ENCODE assay signal across 1 cellular context in the genomic region with DNA sequence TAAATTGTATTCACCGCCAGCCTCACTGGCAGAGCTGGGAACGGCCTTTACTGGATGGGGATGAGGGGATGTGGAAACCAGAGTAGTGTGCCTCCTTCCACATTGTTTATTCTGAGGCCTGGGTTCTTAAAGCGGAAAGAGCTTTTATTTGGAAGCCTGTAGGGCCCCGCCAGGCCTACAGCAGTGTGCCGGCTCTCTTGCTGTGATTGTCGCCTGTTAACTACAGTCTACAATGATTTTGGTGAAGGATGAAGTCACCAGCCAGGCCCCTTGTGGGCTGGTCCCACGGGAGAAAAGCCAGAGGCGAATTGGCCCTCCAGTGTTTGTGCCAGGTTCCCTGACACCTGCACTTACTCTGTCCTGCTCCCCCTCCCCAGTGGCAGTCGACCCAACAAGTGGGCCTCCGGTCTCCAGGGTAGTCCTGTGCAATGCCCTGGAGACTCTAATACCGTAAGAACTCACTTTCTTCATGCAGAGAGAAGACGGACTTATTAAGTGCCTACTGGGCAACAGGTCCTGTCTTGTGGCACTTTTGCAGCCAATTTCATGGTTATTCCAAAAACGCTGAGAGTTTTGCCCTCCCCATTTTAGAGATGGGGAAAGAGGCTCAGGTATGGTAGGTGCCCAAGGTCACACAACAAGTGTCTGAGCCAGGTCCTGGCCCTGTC.
TF ChIP-seq lines count a peak whose summit lies in the region.

No MANE protein-coding gene starts in this region.

TF ChIP-seq in HEK293, 187 proteins besides CTCF, POLR2A, EP300 and RAD21 (continued from another document):
- TF ChIP-seq, protein P1, sequence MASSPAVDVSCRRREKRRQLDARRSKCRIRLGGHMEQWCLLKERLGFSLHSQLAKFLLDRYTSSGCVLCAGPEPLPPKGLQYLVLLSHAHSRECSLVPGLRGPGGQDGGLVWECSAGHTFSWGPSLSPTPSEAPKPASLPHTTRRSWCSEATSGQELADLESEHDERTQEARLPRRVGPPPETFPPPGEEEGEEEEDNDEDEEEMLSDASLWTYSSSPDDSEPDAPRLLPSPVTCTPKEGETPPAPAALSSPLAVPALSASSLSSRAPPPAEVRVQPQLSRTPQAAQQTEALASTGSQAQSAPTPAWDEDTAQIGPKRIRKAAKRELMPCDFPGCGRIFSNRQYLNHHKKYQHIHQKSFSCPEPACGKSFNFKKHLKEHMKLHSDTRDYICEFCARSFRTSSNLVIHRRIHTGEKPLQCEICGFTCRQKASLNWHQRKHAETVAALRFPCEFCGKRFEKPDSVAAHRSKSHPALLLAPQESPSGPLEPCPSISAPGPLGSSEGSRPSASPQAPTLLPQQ (tag by site-specific recombination; IDR thresholded peaks at IDR 0.05) = peak; percentile 99
- TF ChIP-seq ZNF530 (tag by site-specific recombination; IDR thresholded peaks at IDR 0.05; ENCODE audit: low read depth) (no peak), ZNF37A (tag by site-specific recombination; IDR thresholded peaks at IDR 0.05) (no peak), YY2 (tag by site-specific recombination; IDR thresholded peaks at IDR 0.05) (no peak), ZFP69B (tag by site-specific recombination; IDR thresholded peaks at IDR 0.05) (peak; percentile 96), ZNF747 (tag by site-specific recombination; IDR thresholded peaks at IDR 0.05) (no peak), ZNF837 (tag by site-specific recombination; IDR thresholded peaks at IDR 0.05) (no peak), SALL2 (tag by site-specific recombination; IDR thresholded peaks at IDR 0.05; ENCODE audit: borderline replicate concordance) (no peak), PRDM4 (tag by site-specific recombination; IDR thresholded peaks at IDR 0.05) (no peak), ZFP37 (tag by site-specific recombination; IDR thresholded peaks at IDR 0.05) (no peak), ZNF341 (tag by site-specific recombination; IDR thresholded peaks at IDR 0.05; ENCODE audit: low read depth) (peak; percentile 53), ZFP41 (tag by site-specific recombination; IDR thresholded peaks at IDR 0.05; ENCODE audit: borderline replicate concordance) (no peak), ZBTB26 (tag by site-specific recombination; optimal IDR thresholded peaks at IDR 0.05) (no peak), ZNF175 (tag by site-specific recombination; IDR thresholded peaks at IDR 0.05) (no peak), HIC1 (tag by site-specific recombination; IDR thresholded peaks at IDR 0.05) (no peak), WT1 (tag by site-specific recombination; IDR thresholded peaks at IDR 0.05) (no peak), ZIC2 (tag by site-specific recombination; IDR thresholded peaks at IDR 0.05) (peak; percentile 54), ZNF792 (tag by site-specific recombination; IDR thresholded peaks at IDR 0.05) (no peak), ZBTB20 (tag by site-specific recombination; IDR thresholded peaks at IDR 0.05) (peak; percentile 74), ZNF221 (tag by site-specific recombination; IDR thresholded peaks at IDR 0.05; ENCODE audit: borderline replicate concordance) (no peak), ZBTB7A (tag by site-specific recombination; IDR thresholded peaks at IDR 0.05; ENCODE audit: low read depth) (no peak), SETDB1 (IDR thresholded peaks at IDR 0.05; ENCODE audit: insufficient read length, low read length) (no peak), PRDM6 (tag by site-specific recombination; IDR thresholded peaks at IDR 0.05) (no peak), HOXA7 (CRISPR knock-in tag; IDR thresholded peaks at IDR 0.05; ENCODE audit: borderline replicate concordance) (no peak), ZNF624 (tag by site-specific recombination; IDR thresholded peaks at IDR 0.05) (no peak), ZNF169 (tag by site-specific recombination; IDR thresholded peaks at IDR 0.05) (no peak), ZNF549 (tag by site-specific recombination; IDR thresholded peaks at IDR 0.05) (no peak), ZNF16 (tag by site-specific recombination; IDR thresholded peaks at IDR 0.05; ENCODE audit: low read depth) (no peak), SP2 (tag by site-specific recombination; IDR thresholded peaks at IDR 0.05) (no peak), ZNF501 (tag by site-specific recombination; IDR thresholded peaks at IDR 0.05) (no peak), IKZF3 (tag by site-specific recombination; IDR thresholded peaks at IDR 0.05) (no peak), ZXDB (tag by site-specific recombination; IDR thresholded peaks at IDR 0.05) (no peak), ZNF707 (tag by site-specific recombination; IDR thresholded peaks at IDR 0.05) (no peak), ZNF76 (tag by site-specific recombination; IDR thresholded peaks at IDR 0.05; ENCODE audit: borderline replicate concordance, low read depth) (no peak), ZNF157 (tag by site-specific recombination; IDR thresholded peaks at IDR 0.05) (no peak), KLF1 (tag by site-specific recombination; IDR thresholded peaks at IDR 0.05) (no peak), YY1 (tag by site-specific recombination; IDR thresholded peaks at IDR 0.05) (no peak)
- TF ChIP-seq, protein P2, sequence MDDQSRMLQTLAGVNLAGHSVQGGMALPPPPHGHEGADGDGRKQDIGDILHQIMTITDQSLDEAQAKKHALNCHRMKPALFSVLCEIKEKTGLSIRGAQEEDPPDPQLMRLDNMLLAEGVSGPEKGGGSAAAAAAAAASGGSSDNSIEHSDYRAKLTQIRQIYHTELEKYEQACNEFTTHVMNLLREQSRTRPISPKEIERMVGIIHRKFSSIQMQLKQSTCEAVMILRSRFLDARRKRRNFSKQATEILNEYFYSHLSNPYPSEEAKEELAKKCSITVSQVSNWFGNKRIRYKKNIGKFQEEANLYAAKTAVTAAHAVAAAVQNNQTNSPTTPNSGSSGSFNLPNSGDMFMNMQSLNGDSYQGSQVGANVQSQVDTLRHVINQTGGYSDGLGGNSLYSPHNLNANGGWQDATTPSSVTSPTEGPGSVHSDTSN (CRISPR knock-in tag; IDR thresholded peaks at IDR 0.05) = no peak
- TF ChIP-seq, protein P3, sequence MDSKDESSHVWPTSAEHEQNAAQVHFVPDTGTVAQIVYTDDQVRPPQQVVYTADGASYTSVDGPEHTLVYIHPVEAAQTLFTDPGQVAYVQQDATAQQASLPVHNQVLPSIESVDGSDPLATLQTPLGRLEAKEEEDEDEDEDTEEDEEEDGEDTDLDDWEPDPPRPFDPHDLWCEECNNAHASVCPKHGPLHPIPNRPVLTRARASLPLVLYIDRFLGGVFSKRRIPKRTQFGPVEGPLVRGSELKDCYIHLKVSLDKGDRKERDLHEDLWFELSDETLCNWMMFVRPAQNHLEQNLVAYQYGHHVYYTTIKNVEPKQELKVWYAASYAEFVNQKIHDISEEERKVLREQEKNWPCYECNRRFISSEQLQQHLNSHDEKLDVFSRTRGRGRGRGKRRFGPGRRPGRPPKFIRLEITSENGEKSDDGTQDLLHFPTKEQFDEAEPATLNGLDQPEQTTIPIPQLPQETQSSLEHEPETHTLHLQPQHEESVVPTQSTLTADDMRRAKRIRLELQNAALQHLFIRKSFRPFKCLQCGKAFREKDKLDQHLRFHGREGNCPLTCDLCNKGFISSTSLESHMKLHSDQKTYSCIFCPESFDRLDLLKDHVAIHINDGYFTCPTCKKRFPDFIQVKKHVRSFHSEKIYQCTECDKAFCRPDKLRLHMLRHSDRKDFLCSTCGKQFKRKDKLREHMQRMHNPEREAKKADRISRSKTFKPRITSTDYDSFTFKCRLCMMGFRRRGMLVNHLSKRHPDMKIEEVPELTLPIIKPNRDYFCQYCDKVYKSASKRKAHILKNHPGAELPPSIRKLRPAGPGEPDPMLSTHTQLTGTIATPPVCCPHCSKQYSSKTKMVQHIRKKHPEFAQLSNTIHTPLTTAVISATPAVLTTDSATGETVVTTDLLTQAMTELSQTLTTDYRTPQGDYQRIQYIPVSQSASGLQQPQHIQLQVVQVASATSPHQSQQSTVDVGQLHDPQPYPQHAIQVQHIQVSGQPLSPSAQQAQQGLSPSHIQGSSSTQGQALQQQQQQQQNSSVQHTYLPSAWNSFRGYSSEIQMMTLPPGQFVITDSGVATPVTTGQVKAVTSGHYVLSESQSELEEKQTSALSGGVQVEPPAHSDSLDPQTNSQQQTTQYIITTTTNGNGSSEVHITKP (tag by site-specific recombination; IDR thresholded peaks at IDR 0.05) = 0 out of 2 replicates have a peak, but pooled peaks have one; percentile 9
- TF ChIP-seq, protein P4, sequence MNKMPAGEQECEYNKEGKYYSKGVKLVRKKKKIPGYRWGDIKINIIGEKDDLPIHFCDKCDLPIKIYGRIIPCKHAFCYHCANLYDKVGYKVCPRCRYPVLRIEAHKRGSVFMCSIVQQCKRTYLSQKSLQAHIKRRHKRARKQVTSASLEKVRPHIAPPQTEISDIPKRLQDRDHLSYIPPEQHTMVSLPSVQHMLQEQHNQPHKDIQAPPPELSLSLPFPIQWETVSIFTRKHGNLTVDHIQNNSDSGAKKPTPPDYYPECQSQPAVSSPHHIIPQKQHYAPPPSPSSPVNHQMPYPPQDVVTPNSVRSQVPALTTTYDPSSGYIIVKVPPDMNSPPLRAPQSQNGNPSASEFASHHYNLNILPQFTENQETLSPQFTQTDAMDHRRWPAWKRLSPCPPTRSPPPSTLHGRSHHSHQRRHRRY (tag by site-specific recombination; IDR thresholded peaks at IDR 0.05) = no peak
- TF ChIP-seq, protein P5, sequence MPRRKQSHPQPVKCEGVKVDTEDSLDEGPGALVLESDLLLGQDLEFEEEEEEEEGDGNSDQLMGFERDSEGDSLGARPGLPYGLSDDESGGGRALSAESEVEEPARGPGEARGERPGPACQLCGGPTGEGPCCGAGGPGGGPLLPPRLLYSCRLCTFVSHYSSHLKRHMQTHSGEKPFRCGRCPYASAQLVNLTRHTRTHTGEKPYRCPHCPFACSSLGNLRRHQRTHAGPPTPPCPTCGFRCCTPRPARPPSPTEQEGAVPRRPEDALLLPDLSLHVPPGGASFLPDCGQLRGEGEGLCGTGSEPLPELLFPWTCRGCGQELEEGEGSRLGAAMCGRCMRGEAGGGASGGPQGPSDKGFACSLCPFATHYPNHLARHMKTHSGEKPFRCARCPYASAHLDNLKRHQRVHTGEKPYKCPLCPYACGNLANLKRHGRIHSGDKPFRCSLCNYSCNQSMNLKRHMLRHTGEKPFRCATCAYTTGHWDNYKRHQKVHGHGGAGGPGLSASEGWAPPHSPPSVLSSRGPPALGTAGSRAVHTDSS (tag by site-specific recombination; IDR thresholded peaks at IDR 0.05) = no peak
